ENCODE assay signal across 14 cellular contexts in genomic region chr15:28936081-28936480, GRCh38. TPM values are rescaled to one million over a fixed set of nuclear protein-coding genes. Genes with fewer than 3 reads are reported as not detected.
DNase-seq lines count a peak whose midpoint lies in the region; ATAC-seq lines count a peak whose summit lies in the region.
"Had no signal": no experiment of that assay in that cellular context is flagged by ENCODE, and none has a peak within 500 bp of the region (broad histone marks: within the 10 kb centered on the region; RNA-seq: fewer than 3 reads in every experiment).

No MANE protein-coding gene starts in this region.

- DNase-seq in Ammon's horn (ENCODE audit: low spot score) = peak; percentile 81
- DNase-seq in naive thymus-derived CD4-positive, alpha-beta T cell = no peak
- DNase-seq in activated CD4-positive, alpha-beta T cell treated with anti-CD3 and anti-CD28 coated beads for 36 hours = no peak
- DNase-seq in NCI-H2081 treated with DMSO at 0.1 percent for 48 hours (lab: John Stamatoyannopoulos, UW) = no peak
- DNase-seq in NCI-H345 (lab: John Stamatoyannopoulos, UW) = no peak
- DNase-seq: GDM1, left lung had no signal

- H3K27me3 Mint-ChIP-seq in naive thymus-derived CD4-positive, alpha-beta T cell = peaks cover 0 to 3% (median 0%) of the 10 kb centered on the region in 5 donors
- H3K27me3 Mint-ChIP-seq in activated CD4-positive, alpha-beta T cell treated with anti-CD3 and anti-CD28 coated beads for 36 hours = no peaks in the 10 kb centered on the region
- H3K27me3 Mint-ChIP-seq: stimulated activated naive CD8-positive, alpha-beta T cell treated with anti-CD3 and anti-CD28 coated beads, Interleukin-15, Interleukin-2, amounts not matched to agents 100 ng/mL and 50 ng/mL, for 24 hours had no signal

- H3K9me3 Mint-ChIP-seq in naive thymus-derived CD4-positive, alpha-beta T cell = peaks cover 0 to 10% (median 0%) of the 10 kb centered on the region in 11 donors
- peaks cover 2% of the 10 kb centered on the region for H3K9me3 Mint-ChIP-seq in activated CD4-positive, alpha-beta T cell treated with anti-CD3 and anti-CD28 coated beads for 36 hours (ENCODE audit: low read depth)
- H3K9me3 Mint-ChIP-seq: stimulated activated naive CD8-positive, alpha-beta T cell treated with anti-CD3 and anti-CD28 coated beads, Interleukin-15, Interleukin-2, amounts not matched to agents 100 ng/mL and 50 ng/mL, for 24 hours had no signal

- H3K4me3 Mint-ChIP-seq in naive thymus-derived CD4-positive, alpha-beta T cell = peak overlapping the region in 9 of 10 donors; percentile 25 to 88 (median 76)
- H3K4me3 Mint-ChIP-seq in activated CD4-positive, alpha-beta T cell treated with anti-CD3 and anti-CD28 coated beads for 36 hours = no peak overlapping the region

- H3K9me3 ChIP-seq in KOPT-K1 (ENCODE audit: insufficient read depth, low read length, poor library complexity, severe bottlenecking) (no peaks in the 10 kb centered on the region), ectodermal cell (ENCODE audit: control insufficient read depth, low read length) (no peaks in the 10 kb centered on the region)
- H3K9me3 ChIP-seq in naive thymus-derived CD4-positive, alpha-beta T cell (ENCODE audit: control insufficient read depth in 2 of 3, low read length in 3 of 3) = peaks cover 0 to 8% (median 0%) of the 10 kb centered on the region in 3 experiments
- H3K9me3 ChIP-seq: left lung, prostate gland had no signal

- no peak overlapping the region for H3K4me3 ChIP-seq in ectodermal cell (ENCODE audit: insufficient read depth, low read depth, low read length)
- no peak overlapping the region for H3K4me3 ChIP-seq in naive thymus-derived CD4-positive, alpha-beta T cell (ENCODE audit: low read length)
- H3K4me3 ChIP-seq: K562, left lung, Peyer's patch, prostate gland had no signal

- 95 to 96% methylated on average over 8 of the region's 8 CpGs for WGBS in ectodermal cell, 2 experiments

- intact Hi-C loops in naive thymus-derived CD4-positive, alpha-beta T cell (cut with micrococcal nuclease) = no loop called here
- intact Hi-C loops in activated CD4-positive, alpha-beta T cell treated with anti-CD3 and anti-CD28 coated beads for 36 hours (cut with DNase I, micrococcal nuclease) = loop anchor here (5.0 kb wide), 2 partner anchors 41 to 49 kb away; partner anchors contain the start of gene APBA2 (in 1 of the 2)

- POLR2A ChIA-PET in naive thymus-derived CD4-positive, alpha-beta T cell (lab: Charles Lee) = interaction anchor here (0.6 to 1.5 kb wide), 4 partner anchors 13 to 49 kb away, joined by 3 to 6 read pairs (median 4); no protein-coding TSS in a partner anchor
- POLR2A ChIA-PET in activated CD4-positive, alpha-beta T cell treated with anti-CD3 and anti-CD28 coated beads for 36 hours (lab: Charles Lee) = no interaction called here

- H3K27ac Mint-ChIP-seq in naive thymus-derived CD4-positive, alpha-beta T cell = peak overlapping the region in 8 of 9 donors; percentile 85 to 98 (median 96)
- no peak overlapping the region for H3K27ac Mint-ChIP-seq in activated CD4-positive, alpha-beta T cell treated with anti-CD3 and anti-CD28 coated beads for 36 hours

- H3K4me1 ChIP-seq in ectodermal cell (ENCODE audit: control insufficient read depth, insufficient read depth, low read length) = peaks cover 7% of the 10 kb centered on the region
- peaks cover 36 to 74% of the 10 kb centered on the region in 2 donors for H3K4me1 ChIP-seq in naive thymus-derived CD4-positive, alpha-beta T cell (ENCODE audit: control insufficient read depth in 2 of 2, insufficient read depth in 2 of 2, low read length in 2 of 2)
- H3K4me1 ChIP-seq: left lung, Peyer's patch, prostate gland had no signal

- peaks cover 0 to 23% (median 20%) of the 10 kb centered on the region in 5 donors for H3K36me3 Mint-ChIP-seq in naive thymus-derived CD4-positive, alpha-beta T cell
- H3K36me3 Mint-ChIP-seq in activated CD4-positive, alpha-beta T cell treated with anti-CD3 and anti-CD28 coated beads for 36 hours (ENCODE audit: low read depth) = peaks cover 7% of the 10 kb centered on the region

- no peak for ATAC-seq in naive thymus-derived CD4-positive, alpha-beta T cell
- no peak for ATAC-seq in activated CD4-positive, alpha-beta T cell treated with anti-CD3 and anti-CD28 coated beads for 36 hours
- ATAC-seq in GM21528 (IDR thresholded peaks at IDR 0.05; ENCODE audit: low FRiP score, unreplicated experiment) = no peak
- ATAC-seq: left lung had no signal

- no peaks in the 10 kb centered on the region for H3K27me3 ChIP-seq in ectodermal cell (ENCODE audit: control insufficient read depth, insufficient read depth, low read length, poor library complexity, severe bottlenecking)
- no peaks in the 10 kb centered on the region for H3K27me3 ChIP-seq in naive thymus-derived CD4-positive, alpha-beta T cell (ENCODE audit: control insufficient read depth in 2 of 2, insufficient read depth in 2 of 2, low read length in 2 of 2)
- H3K27me3 ChIP-seq: left lung, Peyer's patch had no signal

- peak overlapping the region; percentile 81 for H3K27ac ChIP-seq in KOPT-K1 (ENCODE audit: low read depth, low read length, poor library complexity, severe bottlenecking)
- H3K27ac ChIP-seq in ectodermal cell (ENCODE audit: insufficient read depth, low read depth, low read length, poor library complexity, severe bottlenecking) = peak overlapping the region; percentile 17
- peak overlapping the region; percentile 62 for H3K27ac ChIP-seq in naive thymus-derived CD4-positive, alpha-beta T cell (ENCODE audit: low read depth, low read length)
- H3K27ac ChIP-seq: left lung, prostate gland had no signal

- CTCF ChIA-PET in naive thymus-derived CD4-positive, alpha-beta T cell (lab: Charles Lee) = interaction anchor here (0.6 to 1.3 kb wide), 5 partner anchors 15 to 342 kb away, joined by 3 to 4 read pairs (median 3); no protein-coding TSS in a partner anchor
- CTCF ChIA-PET in activated CD4-positive, alpha-beta T cell treated with anti-CD3 and anti-CD28 coated beads for 36 hours (lab: Charles Lee) = interaction anchor here (0.6 to 2.3 kb wide), 5 partner anchors 11 to 44 kb away, joined by 3 to 15 read pairs (median 4); no protein-coding TSS in a partner anchor

- no peaks in the 10 kb centered on the region for H3K36me3 ChIP-seq in KOPT-K1 (ENCODE audit: insufficient read depth, low read length)
- H3K36me3 ChIP-seq in ectodermal cell (ENCODE audit: control insufficient read depth, insufficient read depth, low read length) = no peaks in the 10 kb centered on the region
- peaks cover 0 to 14% (median 0%) of the 10 kb centered on the region in 3 experiments for H3K36me3 ChIP-seq in naive thymus-derived CD4-positive, alpha-beta T cell (ENCODE audit: control insufficient read depth in 2 of 3, insufficient read depth in 3 of 3, low read length in 3 of 3)
- H3K36me3 ChIP-seq: left lung, Peyer's patch, prostate gland had no signal

- H3K4me1 Mint-ChIP-seq in naive thymus-derived CD4-positive, alpha-beta T cell = peaks cover 24 to 93% (median 84%) of the 10 kb centered on the region in 7 donors
- peaks cover 75% of the 10 kb centered on the region for H3K4me1 Mint-ChIP-seq in activated CD4-positive, alpha-beta T cell treated with anti-CD3 and anti-CD28 coated beads for 36 hours

RNA-seq across cellular contexts. Expression of gene APBA2, which starts 50.3 kb away (rescaled TPM):
- 77.3 TPM for polyA plus RNA-seq in ectodermal cell (2013, experiment 1 of 4)
- 72.2 TPM for polyA plus RNA-seq in ectodermal cell (2013, experiment 2 of 4)
- 58.2 TPM for polyA plus RNA-seq in ectodermal cell (2013, experiment 3 of 4)
- 62.1 TPM for polyA plus RNA-seq in ectodermal cell (2013, experiment 4 of 4)
- 100 to 1,000 TPM in 3 of 5 experiments, 10 to 100 TPM in 1, 1 to 10 TPM in 1; 7.7 to 139 (median 110) TPM for total RNA-seq in naive thymus-derived CD4-positive, alpha-beta T cell
- 100 to 1,000 TPM in 1 of 2 donors, 10 to 100 TPM in 1; 59.7 to 113 TPM for polyA plus RNA-seq in naive thymus-derived CD4-positive, alpha-beta T cell
- total RNA-seq in activated CD4-positive, alpha-beta T cell treated with anti-CD3 and anti-CD28 coated beads for 36 hours = 10 to 100 TPM; 12.8 to 17.5 TPM

Comparison
In these comparisons a context has a peak if more than half of its experiments do, and no peak if none do; other contexts are left out.
1. H3K27ac ChIP-seq: peak in every context shown above with its lines; median percentile 81 in KOPT-K1; 62 in naive thymus-derived CD4-positive, alpha-beta T cell; 17 in ectodermal cell.
2. intact Hi-C loops: an anchor here in activated CD4-positive, alpha-beta T cell treated with anti-CD3 and anti-CD28 coated beads for 36 hours (5.0 kb wide); none called in naive thymus-derived CD4-positive, alpha-beta T cell.